ENCODE assay signal across 31 cellular contexts in genomic region chr16:52235186-52235585, GRCh38.
A peak's percentile ranks its signal among the peaks of the same experiment; 100 is the strongest.
DNase-seq lines count a peak whose midpoint lies in the region; ATAC-seq and TF ChIP-seq lines count a peak whose summit lies in the region.
"Had no signal": no experiment of that assay in that cellular context is flagged by ENCODE, and none has a peak within 500 bp of the region (broad histone marks: within the 10 kb centered on the region; RNA-seq: fewer than 3 reads in every experiment).

No MANE protein-coding gene starts in this region.

- ATAC-seq in GM23338: no peak
- ATAC-seq in CD4-positive, alpha-beta T cell (ENCODE audit: poor library complexity): no peak
- ATAC-seq: A549; CD8-positive, alpha-beta T cell had no signal

- CTCF ChIA-PET in CD4-positive, alpha-beta T cell (lab: Charles Lee): no interaction called here

- intact Hi-C loops in CD4-positive, alpha-beta T cell (cut with DNase I, micrococcal nuclease): no loop called here

- H3K79me2 ChIP-seq in GM23338 (replicated peaks; ENCODE audit: insufficient read depth): no peaks in the 10 kb centered on the region
- H3K79me2 ChIP-seq in neural cell (replicated peaks; ENCODE audit: insufficient read depth, low read length): no peaks in the 10 kb centered on the region

- no peaks in the 10 kb centered on the region for H4K20me1 ChIP-seq in GM23338 (replicated peaks; ENCODE audit: insufficient read depth)
- no peaks in the 10 kb centered on the region for H4K20me1 ChIP-seq in neural cell (ENCODE audit: insufficient read depth)
- H4K20me1 ChIP-seq: BLaER1; BLaER1 treated with 17β-estradiol and CSF1 and Interleukin-3, amounts not matched to agents 10 nM and 100 nM had no signal

- TF ChIP-seq EP300 in neural cell (conservative IDR thresholded peaks at IDR 0.05; ENCODE audit: poor library complexity, severe bottlenecking): peak; percentile 90

- no peak overlapping the region for H3K27ac Mint-ChIP-seq in GM23338
- H3K27ac Mint-ChIP-seq in progenitor cell of endocrine pancreas: peak overlapping the region; percentile 37
- H3K27ac Mint-ChIP-seq in CD4-positive, alpha-beta T cell: no peak overlapping the region
- H3K27ac Mint-ChIP-seq: B cell; CD14-positive monocyte; CD4-positive, alpha-beta memory T cell; CD8-positive, alpha-beta memory T cell; CD8-positive, alpha-beta T cell had no signal

- H3K4me3 ChIP-seq in GM23338 (no peak overlapping the region), neural cell (ENCODE audit: low read length) (no peak overlapping the region)
- H3K4me3 ChIP-seq: A549; BLaER1; BLaER1 treated with 17β-estradiol and CSF1 and Interleukin-3, amounts not matched to agents 10 nM and 100 nM had no signal

- TF ChIP-seq CTCF in GM23338 (conservative IDR thresholded peaks at IDR 0.05; ENCODE audit: low read depth in 2 of 2) (no peak), neural cell (IDR thresholded peaks at IDR 0.05; ENCODE audit: poor library complexity, severe bottlenecking) (no peak), progenitor cell of endocrine pancreas (IDR thresholded peaks at IDR 0.05; ENCODE audit: unreplicated experiment) (no peak)
- no peak for TF ChIP-seq CTCF in CD4-positive, alpha-beta T cell (IDR thresholded peaks at IDR 0.05)

- H3K9me2 ChIP-seq in GM23338 (ENCODE audit: insufficient read depth): 0 out of 2 replicates have a peak, but pooled peaks cover 2% of the 10 kb centered on the region
- H3K9me2 ChIP-seq in neural cell (ENCODE audit: insufficient read depth, low read length): no peaks in the 10 kb centered on the region

- H3K4me1 ChIP-seq in GM23338 (ENCODE audit: insufficient read depth): no peaks in the 10 kb centered on the region; the same call in 1 of the 2 replicates
- H3K4me1 ChIP-seq: A549, BE2C, BLaER1, Caco-2 had no signal

- DNase-seq in GM23338 (ENCODE audit: low spot score) (no peak), progenitor cell of endocrine pancreas (ENCODE audit: low spot score, unreplicated experiment) (no peak), globus pallidus (ENCODE audit: low spot score) (no peak), NCI-H1417 treated with DMSO at 0.1 percent for 48 hours (lab: John Stamatoyannopoulos, UW) (no peak)
- DNase-seq in CD4-positive, alpha-beta T cell: no peak
- DNase-seq: 8988T; ACHN; AML-193; BE2C; C1 segment of cervical spinal cord; Caco-2; Calu3; CD4-positive, alpha-beta memory T cell; CD4-positive, CD25-positive, alpha-beta regulatory T cell; CD8-positive, alpha-beta memory T cell; CD8-positive, alpha-beta T cell; DMS 273 treated with DMSO at 0.1 percent for 48 hours; DMS153; DMS53; DMS79; DMS79 treated with DMSO at 0.1 percent for 48 hours; DND-41; EL had no signal

- H3K9me3 ChIP-seq in neural cell (ENCODE audit: low read length): no peaks in the 10 kb centered on the region
- H3K9me3 ChIP-seq in CD4-positive, alpha-beta T cell (ENCODE audit: control insufficient read depth, low read length): no peaks in the 10 kb centered on the region
- H3K9me3 ChIP-seq: A549; BE2C; BLaER1; BLaER1 treated with 17β-estradiol and CSF1 and Interleukin-3, amounts not matched to agents 10 nM and 100 nM; Caco-2 had no signal

- H3F3A ChIP-seq in GM23338 (replicated peaks; ENCODE audit: low read depth) (no peaks in the 10 kb centered on the region), neural cell (ENCODE audit: insufficient read depth, low read length, poor library complexity, severe bottlenecking) (no peaks in the 10 kb centered on the region)

- no peak overlapping the region for H3K4me2 ChIP-seq in GM23338
- H3K4me2 ChIP-seq in neural cell (ENCODE audit: low read length): no peak overlapping the region
- H3K4me2 ChIP-seq: A549; BLaER1; BLaER1 treated with 17β-estradiol and CSF1 and Interleukin-3, amounts not matched to agents 10 nM and 100 nM had no signal

- POLR2A ChIA-PET in CD4-positive, alpha-beta T cell (lab: Charles Lee): no interaction called here

- H3K36me3 ChIP-seq in GM23338 (ENCODE audit: insufficient read depth) (no peaks in the 10 kb centered on the region), neural cell (ENCODE audit: insufficient read depth, low read length) (no peaks in the 10 kb centered on the region)
- H3K36me3 ChIP-seq: BE2C; BLaER1; BLaER1 treated with 17β-estradiol and CSF1 and Interleukin-3, amounts not matched to agents 10 nM and 100 nM had no signal

- H2AFZ ChIP-seq in GM23338 (0 out of 2 replicates have a peak overlapping the region, but pooled peaks have one; percentile 77), neural cell (ENCODE audit: low read depth, low read length) (no peak overlapping the region)

- H3K4me1 Mint-ChIP-seq in GM23338: peaks cover 8% of the 10 kb centered on the region
- peaks cover 23% of the 10 kb centered on the region for H3K4me1 Mint-ChIP-seq in progenitor cell of endocrine pancreas (ENCODE audit: low read depth)
- H3K4me1 Mint-ChIP-seq in CD4-positive, alpha-beta T cell (ENCODE audit: low read depth): no peaks in the 10 kb centered on the region
- H3K4me1 Mint-ChIP-seq: B cell; CD14-positive monocyte; CD4-positive, alpha-beta memory T cell; CD8-positive, alpha-beta memory T cell had no signal

- TF ChIP-seq RAD21 in neural cell (conservative IDR thresholded peaks at IDR 0.05): no peak

- H3K9me3 Mint-ChIP-seq in GM23338 (no peaks in the 10 kb centered on the region), progenitor cell of endocrine pancreas (ENCODE audit: low read depth) (peaks cover 22% of the 10 kb centered on the region)
- H3K9me3 Mint-ChIP-seq in CD4-positive, alpha-beta T cell: no peaks in the 10 kb centered on the region
- H3K9me3 Mint-ChIP-seq: CD8-positive, alpha-beta T cell had no signal

- no peaks in the 10 kb centered on the region for H3K27me3 ChIP-seq in GM23338 (ENCODE audit: insufficient read depth)
- no peaks in the 10 kb centered on the region for H3K27me3 ChIP-seq in neural cell (ENCODE audit: insufficient read depth, low read depth, low read length)
- H3K27me3 ChIP-seq in CD4-positive, alpha-beta T cell (ENCODE audit: control insufficient read depth, insufficient read depth, low read length): no peaks in the 10 kb centered on the region
- H3K27me3 ChIP-seq: BE2C; BLaER1; BLaER1 treated with 17β-estradiol and CSF1 and Interleukin-3, amounts not matched to agents 10 nM and 100 nM had no signal

- H3K4me3 Mint-ChIP-seq in GM23338: no peak overlapping the region
- H3K4me3 Mint-ChIP-seq in progenitor cell of endocrine pancreas (ENCODE audit: low read depth): no peak overlapping the region
- H3K4me3 Mint-ChIP-seq in CD4-positive, alpha-beta T cell: no peak overlapping the region
- H3K4me3 Mint-ChIP-seq: B cell; CD14-positive monocyte; CD4-positive, alpha-beta memory T cell; CD4-positive, CD25-positive, alpha-beta regulatory T cell; CD8-positive, alpha-beta memory T cell; CD8-positive, alpha-beta T cell had no signal

- H3K27ac ChIP-seq in GM23338 (ENCODE audit: low read depth) (no peak overlapping the region), neural cell (ENCODE audit: low read length) (no peak overlapping the region)
- no peak overlapping the region for H3K27ac ChIP-seq in CD4-positive, alpha-beta T cell (ENCODE audit: low read depth, low read length)
- H3K27ac ChIP-seq: 22Rv1; A549; BLaER1; BLaER1 treated with 17β-estradiol and CSF1 and Interleukin-3, amounts not matched to agents 10 nM and 100 nM; C4-2B had no signal

- no peaks in the 10 kb centered on the region for H3K27me3 Mint-ChIP-seq in GM23338 (ENCODE audit: insufficient read depth, low read depth, poor library complexity)
- H3K27me3 Mint-ChIP-seq in progenitor cell of endocrine pancreas: no peaks in the 10 kb centered on the region
- H3K27me3 Mint-ChIP-seq in CD4-positive, alpha-beta T cell: no peaks in the 10 kb centered on the region
- H3K27me3 Mint-ChIP-seq: B cell; CD4-positive, alpha-beta memory T cell; CD4-positive, CD25-positive, alpha-beta regulatory T cell; CD8-positive, alpha-beta memory T cell had no signal

- H3K36me3 Mint-ChIP-seq in GM23338 (ENCODE audit: low read depth) (no peaks in the 10 kb centered on the region; the same call in 2 of the 3 replicates), progenitor cell of endocrine pancreas (ENCODE audit: insufficient read depth) (peaks cover 10% of the 10 kb centered on the region)
- no peaks in the 10 kb centered on the region for H3K36me3 Mint-ChIP-seq in CD4-positive, alpha-beta T cell (ENCODE audit: low read depth)
- H3K36me3 Mint-ChIP-seq: CD14-positive monocyte; CD4-positive, alpha-beta memory T cell; CD4-positive, CD25-positive, alpha-beta regulatory T cell; CD8-positive, alpha-beta memory T cell; CD8-positive, alpha-beta T cell had no signal

- no peak overlapping the region for H3K9ac ChIP-seq in neural cell (ENCODE audit: low read length)
- H3K9ac ChIP-seq: BLaER1; BLaER1 treated with 17β-estradiol and CSF1 and Interleukin-3, amounts not matched to agents 10 nM and 100 nM had no signal

TF ChIP-seq in GM23338, 12 proteins besides CTCF, POLR2A, EP300 and RAD21 (continues in another document):
- TF ChIP-seq EZH2phosphoT487 (IDR thresholded peaks at IDR 0.05; ENCODE audit: unreplicated experiment) (no peak), POLR2AphosphoS5 (IDR thresholded peaks at IDR 0.05; ENCODE audit: low read depth) (no peak), NANOG (IDR thresholded peaks at IDR 0.05; ENCODE audit: borderline replicate concordance) (no peak)

TF ChIP-seq in neural cell, 6 proteins besides CTCF, POLR2A, EP300 and RAD21 (continues in another document):
- TF ChIP-seq POLR2AphosphoS5 (IDR thresholded peaks at IDR 0.05) (peak; percentile 45), EZH2 (IDR thresholded peaks at IDR 0.05; ENCODE audit: borderline replicate concordance, insufficient read depth, low read length, poor library complexity, severe bottlenecking) (no peak), TAF1 (IDR thresholded peaks at IDR 0.05; ENCODE audit: low read depth) (no peak), SMC3 (conservative IDR thresholded peaks at IDR 0.05; ENCODE audit: poor library complexity) (no peak)
